Comparison of ENCODE assay signal across 10 cellular contexts in the genomic region with DNA sequence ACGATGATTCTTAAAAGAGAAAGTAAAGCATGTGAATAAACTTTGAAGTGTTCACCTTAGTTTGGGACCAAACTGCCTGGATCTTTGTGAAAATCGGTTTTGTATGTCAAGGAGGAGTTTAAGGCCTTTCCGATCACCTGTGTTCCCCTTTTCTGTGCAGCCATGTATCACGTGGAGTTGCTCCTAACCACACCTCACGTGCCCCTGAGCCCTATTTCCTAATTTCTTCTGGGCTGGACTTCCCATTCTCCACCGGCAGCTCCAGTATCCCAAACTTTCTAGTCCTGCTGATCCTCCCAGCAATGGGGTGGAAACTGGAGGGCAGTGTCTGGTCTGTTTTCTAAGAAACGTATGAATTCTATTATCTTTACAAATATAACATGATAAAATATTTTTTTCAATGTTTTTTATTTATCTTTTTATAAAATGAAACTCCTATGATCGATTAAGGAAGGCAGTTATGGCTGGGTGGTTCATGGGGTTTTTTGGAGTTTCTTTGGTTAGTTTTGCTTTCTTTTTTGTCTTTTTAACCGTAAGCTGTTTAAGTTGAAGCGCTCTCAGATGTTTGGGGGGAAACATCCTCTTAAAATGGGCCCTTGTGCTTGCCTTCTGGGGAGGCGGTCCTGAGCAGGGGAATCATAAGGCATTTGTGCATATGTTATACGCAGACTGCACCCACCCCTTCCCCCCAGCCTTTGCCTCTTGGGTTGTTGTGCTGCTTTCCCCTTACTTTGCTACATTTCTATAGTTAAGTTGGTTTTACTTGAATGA. TPM values are rescaled to one million over a fixed set of nuclear protein-coding genes. Genes with fewer than 3 reads are reported as not detected.
A peak's percentile ranks its signal among the peaks of the same experiment; 100 is the strongest.
DNase-seq lines count a peak whose midpoint lies in the region; ATAC-seq and TF ChIP-seq lines count a peak whose summit lies in the region.
"Had no signal": no experiment of that assay in that cellular context is flagged by ENCODE, and none has a peak within 500 bp of the region (broad histone marks: within the 10 kb centered on the region; RNA-seq: fewer than 3 reads in every experiment).

No MANE protein-coding gene starts in this region.

- intact Hi-C loops in transverse colon (cut with DNase I; ENCODE audit: low total_unique reads) (no loop called here), heart right ventricle (cut with DNase I) (no loop called here)

- 69 to 78% methylated on average over 12 of the region's 12 CpGs for WGBS in transverse colon (ENCODE audit: low coverage in 1 of 2), 2 donors
- 95 to 96% methylated on average over 12 of the region's 12 CpGs for WGBS in heart right ventricle, 2 donors

- H3K9me3 ChIP-seq in MG63 (peaks cover 9% of the 10 kb centered on the region), transverse colon (peaks cover 0 to 8% of the 10 kb centered on the region in 2 donors), heart right ventricle (peaks cover 0 to 19% (median 7%) of the 10 kb centered on the region in 11 donors)

- TF ChIP-seq POLR2A in transverse colon (IDR thresholded peaks at IDR 0.05), result no peak

- no peaks in the 10 kb centered on the region for H3K4me1 ChIP-seq in transverse colon
- peaks cover 0 to 8% (median 0%) of the 10 kb centered on the region in 9 donors for H3K4me1 ChIP-seq in heart right ventricle
- H3K4me1 ChIP-seq: BLaER1 had no signal

- in situ Hi-C loops in transverse colon (cut with MboI; ENCODE audit: low pct_ligation_motif_present in 1 of 4, low pct_unique_long_range_greater_than_20kb in 1 of 4, low sequenced_read_pairs in 3 of 4), result loop anchor here in 2 of 4 donors (25.0 kb wide), 1 partner anchor 189 kb away; no protein-coding TSS in a partner anchor

- DNase-seq in activated naive CD4-positive, alpha-beta T cell treated with Interleukin-2 at 50 U/mL for 16 hours, result peak; percentile 59
- no peak for DNase-seq in activated naive CD4-positive, alpha-beta T cell (lab: John Stamatoyannopoulos, UW)
- peak; percentile 34 for DNase-seq in MG63
- peak; percentile 9 for DNase-seq in central memory CD4-positive, alpha-beta T cell
- no peak for DNase-seq in transverse colon
- DNase-seq in heart right ventricle, result no peak

- ATAC-seq in GM21825 (IDR thresholded peaks at IDR 0.05; ENCODE audit: unreplicated experiment) (no peak), heart right ventricle (no peak), HG02884 (IDR thresholded peaks at IDR 0.05; ENCODE audit: unreplicated experiment) (no peak)

- H3K36me3 ChIP-seq in MG63, result peaks cover 4% of the 10 kb centered on the region; the same call in 1 of the 2 replicates
- no peaks in the 10 kb centered on the region for H3K36me3 ChIP-seq in transverse colon
- no peaks in the 10 kb centered on the region for H3K36me3 ChIP-seq in heart right ventricle
- H3K36me3 ChIP-seq: BLaER1, cardiac muscle cell had no signal

- H3K27me3 ChIP-seq in MG63 (no peaks in the 10 kb centered on the region), transverse colon (no peaks in the 10 kb centered on the region), heart right ventricle (no peaks in the 10 kb centered on the region)
- H3K27me3 ChIP-seq: BLaER1, cardiac muscle cell had no signal

- TF ChIP-seq EP300 in transverse colon (IDR thresholded peaks at IDR 0.05; ENCODE audit: low read depth), result no peak

- TF ChIP-seq CTCF in transverse colon (IDR thresholded peaks at IDR 0.05), result no peak
- no peak for TF ChIP-seq CTCF in heart right ventricle (IDR thresholded peaks at IDR 0.05)

- H3K27ac ChIP-seq in transverse colon (peak overlapping the region; percentile 13 to 42 (median 38)), heart right ventricle (no peak overlapping the region)
- H3K27ac ChIP-seq: BLaER1, cardiac muscle cell had no signal

- peak overlapping the region; percentile 2; the same call in 1 of the 2 replicates for H3K4me3 ChIP-seq in MG63
- H3K4me3 ChIP-seq in transverse colon, result no peak overlapping the region
- peak overlapping the region in 1 of 10 donors; percentile 4 for H3K4me3 ChIP-seq in heart right ventricle
- H3K4me3 ChIP-seq: BLaER1, cardiac muscle cell had no signal

RNA-seq across cellular contexts. Expression of a gene that starts 43.6 kb away (rescaled TPM):
- 51.3 and 93.0 TPM in 2 replicates for total RNA-seq in MG63 (2014; rRNA removed; shearing (Covaris generic); ENCODE audit: low replicate concordance)
- total RNA-seq in transverse colon (10 to 100 TPM; 40.3 to 80.4 (median 67.6) TPM), heart right ventricle (10 to 100 TPM; 30.3 to 78.6 (median 43.7) TPM)
- polyA plus RNA-seq in heart right ventricle, result 10 to 100 TPM; 19.5 to 21.8 TPM

RNA-seq across cellular contexts. Expression of a gene that starts 50.9 kb away (rescaled TPM):
- total RNA-seq in MG63 (2014; rRNA removed; shearing (Covaris generic); ENCODE audit: low replicate concordance), result 53.3 and 86.3 TPM in 2 replicates
- total RNA-seq in transverse colon, result 10 to 100 TPM; 11.3 to 20.2 (median 16.1) TPM
- total RNA-seq in heart right ventricle, result 10 to 100 TPM; 14.1 to 22.9 (median 19.0) TPM
- 10 to 100 TPM in 1 of 2 donors, 1 to 10 TPM in 1; 4.6 to 10.8 TPM for polyA plus RNA-seq in heart right ventricle

Comparison
In these comparisons a context has a peak if more than half of its experiments do, and no peak if none do; other contexts are left out.
1. DNase-seq: peak in activated naive CD4-positive, alpha-beta T cell treated with Interleukin-2 at 50 U/mL for 16 hours (single experiment), MG63 (single experiment) and central memory CD4-positive, alpha-beta T cell (single experiment); none in activated naive CD4-positive, alpha-beta T cell (0 of 4), transverse colon (single experiment) and heart right ventricle (0 of 2).
2. H3K27ac ChIP-seq: peak in transverse colon (4 of 4); none in heart right ventricle (0 of 10).